8 cellular contexts compared by ENCODE assay signal in genomic region chr3:36944012-36944640, GRCh38. TPM values are rescaled to one million over a fixed set of nuclear protein-coding genes. Genes with fewer than 3 reads are reported as not detected.
A peak's percentile ranks its signal among the peaks of the same experiment; 100 is the strongest.
DNase-seq lines count a peak whose midpoint lies in the region; ATAC-seq, FAIRE-seq and TF ChIP-seq lines count a peak whose summit lies in the region.

No MANE protein-coding gene starts in this region.

- no peak overlapping the region for H3K27ac Mint-ChIP-seq in activated CD4-positive, alpha-beta memory T cell treated with anti-CD3 and anti-CD28 coated beads, Interleukin-2, amount 10 ng/mL, durations not matched to agents 7 days and 5 days

- peak overlapping the region; percentile 31 for H3K18ac ChIP-seq in mesendoderm (ENCODE audit: low read length)

- H4K20me1 ChIP-seq in endothelial cell of umbilical vein (replicated peaks; ENCODE audit: control insufficient read depth, extremely low read depth, insufficient read depth, low read length), result no peaks in the 10 kb centered on the region

- H3K27me3 ChIP-seq in endothelial cell of umbilical vein (ENCODE audit: control insufficient read depth in 2 of 2, insufficient read depth in 2 of 2, low read length in 2 of 2) (no peaks in the 10 kb centered on the region), mesendoderm (ENCODE audit: insufficient read depth, low read length, poor library complexity) (no peaks in the 10 kb centered on the region)

- peak; percentile 44 for ATAC-seq in GM21576 (IDR thresholded peaks at IDR 0.05; ENCODE audit: unreplicated experiment)

- peak overlapping the region; percentile 11 for H3K4ac ChIP-seq in mesendoderm (ENCODE audit: low read depth, low read length)

- H3K4me2 ChIP-seq in endothelial cell of umbilical vein (ENCODE audit: insufficient read depth, low read length) (peak overlapping the region; percentile 98), mesendoderm (ENCODE audit: low read length) (peak overlapping the region; percentile 100)

- H3K27ac ChIP-seq in KOPT-K1 (ENCODE audit: low read depth, low read length, poor library complexity, severe bottlenecking), result peak overlapping the region; percentile 45
- no peak overlapping the region for H3K27ac ChIP-seq in endothelial cell of umbilical vein (ENCODE audit: insufficient read depth, low read depth, low read length)
- H3K27ac ChIP-seq in mesendoderm (ENCODE audit: low read depth, low read length), result no peak overlapping the region

- H3K56ac ChIP-seq in mesendoderm (ENCODE audit: low read length), result peak overlapping the region; percentile 91

- no TSS peak for BruUV-seq in endothelial cell of umbilical vein (replicated peaks; lab: Mats Ljungman, UMichigan)

- peak overlapping the region; percentile 94 for H3K23ac ChIP-seq in mesendoderm (ENCODE audit: low read length)

- H3K9me1 ChIP-seq in endothelial cell of umbilical vein (replicated peaks; ENCODE audit: control insufficient read depth, extremely low read depth, insufficient read depth, low read length), result no peaks in the 10 kb centered on the region

- peak overlapping the region; percentile 96 for H2AFZ ChIP-seq in endothelial cell of umbilical vein (ENCODE audit: low read depth, low read length)

- H3K36me3 Mint-ChIP-seq in activated CD4-positive, alpha-beta memory T cell treated with anti-CD3 and anti-CD28 coated beads, Interleukin-2, amount 10 ng/mL, durations not matched to agents 7 days and 5 days (ENCODE audit: low read depth), result peaks cover 16% of the 10 kb centered on the region

- peaks cover 4% of the 10 kb centered on the region for H3K27me3 Mint-ChIP-seq in activated CD4-positive, alpha-beta memory T cell treated with anti-CD3 and anti-CD28 coated beads, Interleukin-2, amount 10 ng/mL, durations not matched to agents 7 days and 5 days

- H3K9ac ChIP-seq in endothelial cell of umbilical vein (replicated peaks; ENCODE audit: extremely low read depth, insufficient read depth, low read length) (peak overlapping the region; percentile 57), mesendoderm (ENCODE audit: low read length) (peak overlapping the region; percentile 83)

- peaks cover 41% of the 10 kb centered on the region for H3K9me3 ChIP-seq in KOPT-K1 (ENCODE audit: insufficient read depth, low read length, poor library complexity, severe bottlenecking)
- H3K9me3 ChIP-seq in endothelial cell of umbilical vein (replicated peaks; ENCODE audit: control insufficient read depth, insufficient read depth, low read length), result no peaks in the 10 kb centered on the region

- no peak overlapping the region for H2BK5ac ChIP-seq in mesendoderm (ENCODE audit: low read length)

- no peak for TF ChIP-seq CTCF in endothelial cell of umbilical vein (IDR thresholded peaks at IDR 0.05; ENCODE audit: extremely low read depth in 1 of 2, insufficient read depth in 1 of 2, low read depth in 1 of 2, low read length in 2 of 2)

- H3K4me3 Mint-ChIP-seq in activated CD4-positive, alpha-beta memory T cell treated with anti-CD3 and anti-CD28 coated beads, Interleukin-2, amount 10 ng/mL, durations not matched to agents 7 days and 5 days, result peak overlapping the region; percentile 74

- TF ChIP-seq POLR2A in endothelial cell of umbilical vein (IDR thresholded peaks at IDR 0.05; ENCODE audit: low read depth, low read length), result no peak

- H3K36me3 ChIP-seq in KOPT-K1 (ENCODE audit: insufficient read depth, low read length), result no peaks in the 10 kb centered on the region
- no peaks in the 10 kb centered on the region for H3K36me3 ChIP-seq in endothelial cell of umbilical vein (ENCODE audit: control insufficient read depth in 2 of 2, extremely low read depth in 1 of 2, insufficient read depth in 2 of 2, low read length in 2 of 2)
- no peaks in the 10 kb centered on the region for H3K36me3 ChIP-seq in mesendoderm (ENCODE audit: control insufficient read depth, insufficient read depth, low read length)

- dilution Hi-C loops in endothelial cell of umbilical vein (cut with MboI; ENCODE audit: extremely low pct_ligation_motif_present, low sequenced_read_pairs), result no loop called here

- peaks cover 17% of the 10 kb centered on the region for H3K9me3 Mint-ChIP-seq in activated CD4-positive, alpha-beta memory T cell treated with anti-CD3 and anti-CD28 coated beads, Interleukin-2, amount 10 ng/mL, durations not matched to agents 7 days and 5 days

- H3K79me1 ChIP-seq in mesendoderm (ENCODE audit: low read length), result no peaks in the 10 kb centered on the region

- no peak for FAIRE-seq in endothelial cell of umbilical vein (lab: Jason Lieb, UNC)

- POLR2A ChIA-PET in activated CD4-positive, alpha-beta memory T cell treated with anti-CD3 and anti-CD28 coated beads, Interleukin-2, amount 10 ng/mL, durations not matched to agents 7 days and 5 days (lab: Charles Lee), result interaction anchor here (0.7 to 2.9 kb wide), 14 partner anchors 9 to 127 kb away, joined by 3 to 13 read pairs (median 5); partner anchors contain the start of genes EPM2AIP1 and MLH1
- POLR2A ChIA-PET in endothelial cell of umbilical vein (lab: Charles Lee), result no interaction called here

- no peak overlapping the region for H2AK5ac ChIP-seq in mesendoderm (ENCODE audit: low read length)

- no peak overlapping the region for H4K8ac ChIP-seq in mesendoderm (ENCODE audit: low read depth, low read length)

- no CpG with 5 or more reads among the region's 56 CpGs for WGBS in mesendoderm (ENCODE audit: extremely low coverage, insufficient coverage, low lambda C conversion rate)

- no peak overlapping the region for H4K5ac ChIP-seq in mesendoderm (ENCODE audit: low read length)

- peaks cover 12% of the 10 kb centered on the region for H3K4me1 ChIP-seq in endothelial cell of umbilical vein (ENCODE audit: control insufficient read depth, extremely low read depth, insufficient read depth, low read length)
- peaks cover 2% of the 10 kb centered on the region for H3K4me1 ChIP-seq in mesendoderm (ENCODE audit: control insufficient read depth, low read depth, low read length)

- H3K4me1 Mint-ChIP-seq in activated CD4-positive, alpha-beta memory T cell treated with anti-CD3 and anti-CD28 coated beads, Interleukin-2, amount 10 ng/mL, durations not matched to agents 7 days and 5 days, result peaks cover 9% of the 10 kb centered on the region

- peak; percentile 30 for DNase-seq in activated CD4-positive, alpha-beta memory T cell treated with anti-CD3 and anti-CD28 coated beads, Interleukin-2, amount 10 ng/mL, durations not matched to agents 7 days and 5 days
- DNase-seq in endothelial cell of umbilical vein (ENCODE audit: low read depth, low spot score) (peak; percentile 61), mesendoderm (peak; percentile 81), SHP77 treated with DMSO at 0.1 percent for 48 hours (lab: John Stamatoyannopoulos, UW) (no peak)
- DNase-seq in stimulated activated CD8-positive, alpha-beta memory T cell treated with anti-CD3 and anti-CD28 coated beads, Interleukin-4, amount 100 ng/mL, for 24 hours (ENCODE audit: low read depth), result peak; percentile 16

- intact Hi-C loops in endothelial cell of umbilical vein (cut with micrococcal nuclease), result loop anchor here (2.0 kb wide), 2 partner anchors 35 to 49 kb away; partner anchors contain the start of genes EPM2AIP1 and MLH1

- H2BK120ac ChIP-seq in mesendoderm (ENCODE audit: low read depth, low read length), result no peak overlapping the region

- H3K79me2 ChIP-seq in endothelial cell of umbilical vein (ENCODE audit: control insufficient read depth, insufficient read depth, low read length), result no peaks in the 10 kb centered on the region
- no peaks in the 10 kb centered on the region for H3K79me2 ChIP-seq in mesendoderm (ENCODE audit: control insufficient read depth, insufficient read depth, low read length)

- H3K4me3 ChIP-seq in GM08714 (ENCODE audit: low read length), result peak overlapping the region; percentile 64; the same call in 1 of the 2 replicates
- H3K4me3 ChIP-seq in endothelial cell of umbilical vein (replicated peaks in 1 of 3; ENCODE audit: insufficient read depth in 1 of 3, low read depth in 1 of 3, low read length in 3 of 3), result peak overlapping the region; percentile 56 to 85 (median 69)
- H3K4me3 ChIP-seq in mesendoderm (ENCODE audit: low read length), result peak overlapping the region; percentile 64

- CTCF ChIA-PET in activated CD4-positive, alpha-beta memory T cell treated with anti-CD3 and anti-CD28 coated beads, Interleukin-2, amount 10 ng/mL, durations not matched to agents 7 days and 5 days (lab: Charles Lee), result interaction anchor here (0.5 to 2.2 kb wide), 7 partner anchors 12 to 76 kb away, joined by 3 to 15 read pairs (median 3); no protein-coding TSS in a partner anchor
- CTCF ChIA-PET in endothelial cell of umbilical vein (lab: Charles Lee), result interaction anchor here (0.9 to 3.5 kb wide), 10 partner anchors 8 to 80 kb away, joined by 3 to 19 read pairs (median 4); no protein-coding TSS in a partner anchor

- H2BK15ac ChIP-seq in mesendoderm (replicated peaks; ENCODE audit: low read depth), result no peak overlapping the region

RNA-seq across cellular contexts. Expression of gene TRANK1, which starts 0.7 kb away (rescaled TPM):
- 10 to 100 TPM; 78.6 to 85.4 TPM for total RNA-seq in activated CD4-positive, alpha-beta memory T cell treated with anti-CD3 and anti-CD28 coated beads, Interleukin-2, amount 10 ng/mL, durations not matched to agents 7 days and 5 days
- total RNA-seq in endothelial cell of umbilical vein, result 8.0 and 14.4 TPM in 2 replicates
- polyA plus RNA-seq in endothelial cell of umbilical vein, result 3.5 and 4.6 TPM in 2 replicates
- 2.9 and 3.7 TPM in 2 replicates for polyA plus RNA-seq in endothelial cell of umbilical vein (2011; cell fraction: cytosol; rRNA removed)
- polyA plus RNA-seq in endothelial cell of umbilical vein (2011; cell fraction: nucleus; rRNA removed), result 13.9 and 15.8 TPM in 2 replicates
- polyA plus RNA-seq in endothelial cell of umbilical vein (2012), result 6.8 and 7.3 TPM in 2 replicates
- 18.2 and 26.1 TPM in 2 replicates for polyA minus RNA-seq in endothelial cell of umbilical vein
- 2.8 TPM for polyA minus RNA-seq in endothelial cell of umbilical vein (2011; cell fraction: cytosol; rRNA and poly(A)+ RNA removed)
- polyA minus RNA-seq in endothelial cell of umbilical vein (2011; cell fraction: nucleus; rRNA and poly(A)+ RNA removed), result 8.4 and 10.6 TPM in 2 replicates
- polyA plus RNA-seq in mesendoderm (2013, experiment 1 of 2), result 1.0 TPM
- polyA plus RNA-seq in mesendoderm (2013, experiment 2 of 2), result 1.1 TPM

RNA-seq across cellular contexts. Expression of gene EPM2AIP1, which starts 48.8 kb away (rescaled TPM):
- 10 to 100 TPM; 21.6 to 28.1 TPM for total RNA-seq in activated CD4-positive, alpha-beta memory T cell treated with anti-CD3 and anti-CD28 coated beads, Interleukin-2, amount 10 ng/mL, durations not matched to agents 7 days and 5 days
- 13.9 and 15.1 TPM in 2 replicates for total RNA-seq in endothelial cell of umbilical vein
- polyA plus RNA-seq in endothelial cell of umbilical vein, result 4.5 and 5.4 TPM in 2 replicates
- polyA plus RNA-seq in endothelial cell of umbilical vein (2011; cell fraction: cytosol; rRNA removed), result 3.2 and 3.8 TPM in 2 replicates
- 7.8 and 13.7 TPM in 2 replicates for polyA plus RNA-seq in endothelial cell of umbilical vein (2011; cell fraction: nucleus; rRNA removed)
- 5.9 and 8.0 TPM in 2 replicates for polyA plus RNA-seq in endothelial cell of umbilical vein (2012)
- polyA minus RNA-seq in endothelial cell of umbilical vein, result 14.0 and 18.3 TPM in 2 replicates
- 7.6 TPM for polyA minus RNA-seq in endothelial cell of umbilical vein (2011; cell fraction: cytosol; rRNA and poly(A)+ RNA removed)
- polyA minus RNA-seq in endothelial cell of umbilical vein (2011; cell fraction: nucleus; rRNA and poly(A)+ RNA removed), result 16.1 and 22.5 TPM in 2 replicates
- 6.6 TPM for polyA plus RNA-seq in mesendoderm (2013, experiment 1 of 2)
- polyA plus RNA-seq in mesendoderm (2013, experiment 2 of 2), result 6.6 TPM

RNA-seq across cellular contexts. Expression of gene MLH1, which starts 49.2 kb away (rescaled TPM):
- total RNA-seq in activated CD4-positive, alpha-beta memory T cell treated with anti-CD3 and anti-CD28 coated beads, Interleukin-2, amount 10 ng/mL, durations not matched to agents 7 days and 5 days, result 10 to 100 TPM; 50.9 to 57.5 TPM
- 30.1 and 32.9 TPM in 2 replicates for total RNA-seq in endothelial cell of umbilical vein
- polyA plus RNA-seq in endothelial cell of umbilical vein, result 19.2 and 22.2 TPM in 2 replicates
- polyA plus RNA-seq in endothelial cell of umbilical vein (2011; cell fraction: cytosol; rRNA removed), result 28.7 and 35.5 TPM in 2 replicates
- 36.9 and 37.4 TPM in 2 replicates for polyA plus RNA-seq in endothelial cell of umbilical vein (2011; cell fraction: nucleus; rRNA removed)
- 21.1 and 24.6 TPM in 2 replicates for polyA plus RNA-seq in endothelial cell of umbilical vein (2012)
- 28.9 and 39.7 TPM in 2 replicates for polyA minus RNA-seq in endothelial cell of umbilical vein
- 27.9 TPM for polyA minus RNA-seq in endothelial cell of umbilical vein (2011; cell fraction: cytosol; rRNA and poly(A)+ RNA removed)
- polyA minus RNA-seq in endothelial cell of umbilical vein (2011; cell fraction: nucleus; rRNA and poly(A)+ RNA removed), result 23.3 and 25.9 TPM in 2 replicates
- 35.9 TPM for polyA plus RNA-seq in mesendoderm (2013, experiment 1 of 2)
- polyA plus RNA-seq in mesendoderm (2013, experiment 2 of 2), result 35.5 TPM
